Comparison of ENCODE assay signal across 1 cellular context in the genomic region with DNA sequence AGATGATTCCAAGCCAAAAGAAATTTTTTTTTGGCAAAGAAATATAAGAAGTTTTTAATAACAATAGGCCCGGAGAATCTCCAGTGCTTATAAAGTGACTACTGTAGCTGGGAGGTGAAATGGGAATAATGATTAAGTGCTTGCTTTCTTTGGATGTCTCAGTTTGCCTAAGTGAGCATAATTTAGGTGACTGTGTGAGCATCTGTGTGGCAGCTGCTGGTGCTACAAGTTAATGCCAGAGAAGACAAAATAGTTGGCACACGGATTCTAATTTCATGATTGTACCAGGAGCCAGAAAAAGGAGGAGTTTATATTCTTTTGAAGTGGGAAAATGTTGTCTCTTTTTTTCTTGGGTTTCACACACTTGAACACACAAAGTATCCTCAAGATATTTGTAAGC.
TF ChIP-seq lines count a peak whose summit lies in the region.

No MANE protein-coding gene starts in this region.

TF ChIP-seq in IMR-90, 13 proteins besides CTCF, POLR2A, EP300 and RAD21:
- no peak for TF ChIP-seq RFX5 (IDR thresholded peaks at IDR 0.05; ENCODE audit: low read depth, low read length)
- TF ChIP-seq CHD1 (IDR thresholded peaks at IDR 0.05; ENCODE audit: low read depth, low read length): no peak
- no peak for TF ChIP-seq MXI1 (IDR thresholded peaks at IDR 0.05; ENCODE audit: borderline replicate concordance, low read depth, low read length)
- TF ChIP-seq, protein P1, sequence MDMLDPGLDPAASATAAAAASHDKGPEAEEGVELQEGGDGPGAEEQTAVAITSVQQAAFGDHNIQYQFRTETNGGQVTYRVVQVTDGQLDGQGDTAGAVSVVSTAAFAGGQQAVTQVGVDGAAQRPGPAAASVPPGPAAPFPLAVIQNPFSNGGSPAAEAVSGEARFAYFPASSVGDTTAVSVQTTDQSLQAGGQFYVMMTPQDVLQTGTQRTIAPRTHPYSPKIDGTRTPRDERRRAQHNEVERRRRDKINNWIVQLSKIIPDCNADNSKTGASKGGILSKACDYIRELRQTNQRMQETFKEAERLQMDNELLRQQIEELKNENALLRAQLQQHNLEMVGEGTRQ (IDR thresholded peaks at IDR 0.05; ENCODE audit: low read depth, low read length): no peak
- TF ChIP-seq MAFK (IDR thresholded peaks at IDR 0.05; ENCODE audit: low read depth, low read length): no peak
- TF ChIP-seq MAZ (IDR thresholded peaks at IDR 0.05; ENCODE audit: borderline replicate concordance, low read depth, low read length): no peak
- no peak for TF ChIP-seq SMC3 (IDR thresholded peaks at IDR 0.05; ENCODE audit: low read depth, low read length)
- TF ChIP-seq NFE2L2 (IDR thresholded peaks at IDR 0.05; ENCODE audit: low read depth, low read length): no peak
- TF ChIP-seq, protein P2, sequence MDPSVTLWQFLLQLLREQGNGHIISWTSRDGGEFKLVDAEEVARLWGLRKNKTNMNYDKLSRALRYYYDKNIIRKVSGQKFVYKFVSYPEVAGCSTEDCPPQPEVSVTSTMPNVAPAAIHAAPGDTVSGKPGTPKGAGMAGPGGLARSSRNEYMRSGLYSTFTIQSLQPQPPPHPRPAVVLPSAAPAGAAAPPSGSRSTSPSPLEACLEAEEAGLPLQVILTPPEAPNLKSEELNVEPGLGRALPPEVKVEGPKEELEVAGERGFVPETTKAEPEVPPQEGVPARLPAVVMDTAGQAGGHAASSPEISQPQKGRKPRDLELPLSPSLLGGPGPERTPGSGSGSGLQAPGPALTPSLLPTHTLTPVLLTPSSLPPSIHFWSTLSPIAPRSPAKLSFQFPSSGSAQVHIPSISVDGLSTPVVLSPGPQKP (IDR thresholded peaks at IDR 0.05; ENCODE audit: borderline replicate concordance, low read depth, low read length): no peak
- no peak for TF ChIP-seq CEBPB (IDR thresholded peaks at IDR 0.05; ENCODE audit: low read depth, low read length)
- TF ChIP-seq FOS (IDR thresholded peaks at IDR 0.05; ENCODE audit: low read depth, low read length): no peak
- no peak for TF ChIP-seq RCOR1 (IDR thresholded peaks at IDR 0.05; ENCODE audit: insufficient replicate concordance, low read length)
- no peak for TF ChIP-seq BHLHE40 (IDR thresholded peaks at IDR 0.05; ENCODE audit: low read depth, low read length)
